Comparison of ENCODE assay signal across 8 cellular contexts in the genomic region with DNA sequence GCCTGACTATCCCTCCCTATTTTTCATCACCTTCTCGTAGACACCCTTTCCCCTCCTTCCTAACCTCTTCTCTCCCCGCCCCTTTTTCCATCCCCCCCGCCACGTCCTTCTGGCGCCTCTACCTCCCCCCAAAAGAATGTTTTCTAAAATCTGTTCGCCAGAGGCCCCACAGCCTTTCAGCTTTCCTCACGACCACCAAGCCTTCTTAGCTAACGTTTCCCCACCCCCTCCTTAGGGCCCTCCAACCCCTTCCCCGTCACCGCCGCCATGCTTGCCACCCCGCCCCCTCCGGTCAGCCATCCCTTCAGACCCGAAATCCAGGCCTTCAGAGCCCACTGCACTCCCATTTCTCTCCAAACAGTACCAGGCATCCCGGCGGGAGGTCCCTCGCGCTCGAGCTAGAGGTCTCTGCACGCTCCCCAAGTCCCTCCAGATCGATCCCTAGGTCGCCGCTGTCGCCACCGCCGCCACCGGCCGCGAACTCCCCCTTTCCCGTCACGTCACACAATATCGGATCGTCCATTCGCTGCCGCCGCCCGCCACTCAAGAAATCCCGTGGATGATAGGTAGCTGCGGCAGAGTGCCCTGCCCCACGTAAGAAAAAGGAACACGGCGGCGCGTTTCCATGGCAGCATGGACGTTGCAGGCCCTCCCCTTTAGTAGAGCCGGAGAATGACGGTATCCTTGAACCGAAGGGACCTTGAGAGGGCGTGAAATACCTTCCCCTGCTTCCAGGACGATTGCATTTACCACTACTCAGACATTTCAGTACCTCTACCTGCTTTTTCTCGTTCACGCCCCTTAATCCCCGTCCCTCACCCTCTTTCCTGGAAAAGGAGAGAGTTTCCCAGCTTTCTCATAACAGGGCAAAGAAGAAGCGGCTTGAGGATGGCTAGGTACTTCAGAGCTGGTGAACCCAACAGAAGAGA. TPM values are rescaled to one million over a fixed set of nuclear protein-coding genes. Genes with fewer than 3 reads are reported as not detected.
A peak's percentile ranks its signal among the peaks of the same experiment; 100 is the strongest.
DNase-seq lines count a peak whose midpoint lies in the region; ATAC-seq and TF ChIP-seq lines count a peak whose summit lies in the region.

A gene with protein sequence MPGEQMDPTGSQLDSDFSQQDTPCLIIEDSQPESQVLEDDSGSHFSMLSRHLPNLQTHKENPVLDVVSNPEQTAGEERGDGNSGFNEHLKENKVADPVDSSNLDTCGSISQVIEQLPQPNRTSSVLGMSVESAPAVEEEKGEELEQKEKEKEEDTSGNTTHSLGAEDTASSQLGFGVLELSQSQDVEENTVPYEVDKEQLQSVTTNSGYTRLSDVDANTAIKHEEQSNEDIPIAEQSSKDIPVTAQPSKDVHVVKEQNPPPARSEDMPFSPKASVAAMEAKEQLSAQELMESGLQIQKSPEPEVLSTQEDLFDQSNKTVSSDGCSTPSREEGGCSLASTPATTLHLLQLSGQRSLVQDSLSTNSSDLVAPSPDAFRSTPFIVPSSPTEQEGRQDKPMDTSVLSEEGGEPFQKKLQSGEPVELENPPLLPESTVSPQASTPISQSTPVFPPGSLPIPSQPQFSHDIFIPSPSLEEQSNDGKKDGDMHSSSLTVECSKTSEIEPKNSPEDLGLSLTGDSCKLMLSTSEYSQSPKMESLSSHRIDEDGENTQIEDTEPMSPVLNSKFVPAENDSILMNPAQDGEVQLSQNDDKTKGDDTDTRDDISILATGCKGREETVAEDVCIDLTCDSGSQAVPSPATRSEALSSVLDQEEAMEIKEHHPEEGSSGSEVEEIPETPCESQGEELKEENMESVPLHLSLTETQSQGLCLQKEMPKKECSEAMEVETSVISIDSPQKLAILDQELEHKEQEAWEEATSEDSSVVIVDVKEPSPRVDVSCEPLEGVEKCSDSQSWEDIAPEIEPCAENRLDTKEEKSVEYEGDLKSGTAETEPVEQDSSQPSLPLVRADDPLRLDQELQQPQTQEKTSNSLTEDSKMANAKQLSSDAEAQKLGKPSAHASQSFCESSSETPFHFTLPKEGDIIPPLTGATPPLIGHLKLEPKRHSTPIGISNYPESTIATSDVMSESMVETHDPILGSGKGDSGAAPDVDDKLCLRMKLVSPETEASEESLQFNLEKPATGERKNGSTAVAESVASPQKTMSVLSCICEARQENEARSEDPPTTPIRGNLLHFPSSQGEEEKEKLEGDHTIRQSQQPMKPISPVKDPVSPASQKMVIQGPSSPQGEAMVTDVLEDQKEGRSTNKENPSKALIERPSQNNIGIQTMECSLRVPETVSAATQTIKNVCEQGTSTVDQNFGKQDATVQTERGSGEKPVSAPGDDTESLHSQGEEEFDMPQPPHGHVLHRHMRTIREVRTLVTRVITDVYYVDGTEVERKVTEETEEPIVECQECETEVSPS (N-terminal part only) (minus strand): TSS at position 484 of the 929 bp plus-strand sequence. CDS start 113 bp downstream, at position 371.

- H3K36me3 Mint-ChIP-seq in activated T-helper 17 cell treated with anti-CD3 and anti-CD28 coated beads, Interleukin-2, amount 50 U/mL, for 72 hours (ENCODE audit: low read depth): peaks cover 43% of the 10 kb centered on the region
- H3K36me3 Mint-ChIP-seq in naive B cell: peaks cover 0 to 8% of the 10 kb centered on the region in 2 donors
- peaks cover 40% of the 10 kb centered on the region for H3K36me3 Mint-ChIP-seq in stimulated activated effector memory CD8-positive, alpha-beta T cell treated with anti-CD3 and anti-CD28 coated beads, Interleukin-12 subunit alpha, Interleukin-12 subunit beta, amount 100 ng/mL, for 72 hours

- peak within 1 kb of the TSS; percentile 89 for H3K27ac Mint-ChIP-seq in activated T-helper 17 cell treated with anti-CD3 and anti-CD28 coated beads, Interleukin-2, amount 50 U/mL, for 72 hours
- H3K27ac Mint-ChIP-seq in naive B cell: peak within 1 kb of the TSS; percentile 94 to 99 (median 98)
- peak within 1 kb of the TSS; percentile 98 for H3K27ac Mint-ChIP-seq in stimulated activated effector memory CD8-positive, alpha-beta T cell treated with anti-CD3 and anti-CD28 coated beads, Interleukin-12 subunit alpha, Interleukin-12 subunit beta, amount 100 ng/mL, for 72 hours

- H3K4me3 Mint-ChIP-seq in activated T-helper 17 cell treated with anti-CD3 and anti-CD28 coated beads, Interleukin-2, amount 50 U/mL, for 72 hours: peak within 1 kb of the TSS; percentile 87
- H3K4me3 Mint-ChIP-seq in naive B cell: peak within 1 kb of the TSS; percentile 86 to 100 (median 96)
- peak within 1 kb of the TSS; percentile 96 for H3K4me3 Mint-ChIP-seq in stimulated activated effector memory CD8-positive, alpha-beta T cell treated with anti-CD3 and anti-CD28 coated beads, Interleukin-12 subunit alpha, Interleukin-12 subunit beta, amount 100 ng/mL, for 72 hours

- H3K4me1 Mint-ChIP-seq in activated T-helper 17 cell treated with anti-CD3 and anti-CD28 coated beads, Interleukin-2, amount 50 U/mL, for 72 hours: peaks cover 21% of the 10 kb centered on the region
- H3K4me1 Mint-ChIP-seq in naive B cell: peaks cover 20 to 30% (median 20%) of the 10 kb centered on the region in 3 donors
- H3K4me1 Mint-ChIP-seq in stimulated activated effector memory CD8-positive, alpha-beta T cell treated with anti-CD3 and anti-CD28 coated beads, Interleukin-12 subunit alpha, Interleukin-12 subunit beta, amount 100 ng/mL, for 72 hours: peaks cover 32% of the 10 kb centered on the region

- H3K27me3 ChIP-seq in RWPE2 (ENCODE audit: insufficient read depth, poor library complexity, severe bottlenecking): no peaks in the 10 kb centered on the region

- DNase-seq in Daoy (ENCODE audit: low read depth): peak; percentile 96
- DNase-seq in H4 (ENCODE audit: low spot score): peak; percentile 95
- peak; percentile 97 for DNase-seq in LoVo (ENCODE audit: low spot score)
- peak; percentile 97 for DNase-seq in RWPE2 (ENCODE audit: low spot score)
- DNase-seq in fibroblast of gingiva (ENCODE audit: low read depth): peak; percentile 94
- peak; percentile 94 for DNase-seq in naive B cell
- DNase-seq in stimulated activated effector memory CD8-positive, alpha-beta T cell treated with anti-CD3 and anti-CD28 coated beads, Interleukin-12 subunit alpha, Interleukin-12 subunit beta, amount 100 ng/mL, for 72 hours (ENCODE audit: low spot score in 2 of 2): peak; percentile 83 to 96

- H3K27me3 Mint-ChIP-seq in activated T-helper 17 cell treated with anti-CD3 and anti-CD28 coated beads, Interleukin-2, amount 50 U/mL, for 72 hours: no peaks in the 10 kb centered on the region
- H3K27me3 Mint-ChIP-seq in naive B cell: no peaks in the 10 kb centered on the region

- ATAC-seq in RWPE2 (ENCODE audit: low read depth): peak; percentile 100
- ATAC-seq in activated T-helper 17 cell treated with anti-CD3 and anti-CD28 coated beads, Interleukin-2, amount 50 U/mL, for 72 hours (replicated peaks): peak; percentile 100
- peak; percentile 96 to 99 for ATAC-seq in naive B cell (ENCODE audit: low read depth in 2 of 2)
- ATAC-seq in stimulated activated effector memory CD8-positive, alpha-beta T cell treated with anti-CD3 and anti-CD28 coated beads, Interleukin-12 subunit alpha, Interleukin-12 subunit beta, amount 100 ng/mL, for 72 hours: peak; percentile 99

- peaks cover 37% of the 10 kb centered on the region for H3K36me3 ChIP-seq in RWPE2 (ENCODE audit: low read depth)

- H3K27ac ChIP-seq in RWPE2 (ENCODE audit: poor library complexity, severe bottlenecking): peak within 1 kb of the TSS; percentile 10

- no peaks in the 10 kb centered on the region for H3K9me3 Mint-ChIP-seq in activated T-helper 17 cell treated with anti-CD3 and anti-CD28 coated beads, Interleukin-2, amount 50 U/mL, for 72 hours
- H3K9me3 Mint-ChIP-seq in naive B cell: no peaks in the 10 kb centered on the region
- H3K9me3 Mint-ChIP-seq in stimulated activated effector memory CD8-positive, alpha-beta T cell treated with anti-CD3 and anti-CD28 coated beads, Interleukin-12 subunit alpha, Interleukin-12 subunit beta, amount 100 ng/mL, for 72 hours: no peaks in the 10 kb centered on the region

- TF ChIP-seq CTCF in RWPE2 (IDR thresholded peaks at IDR 0.05; ENCODE audit: poor library complexity, severe bottlenecking): no peak

- peak within 1 kb of the TSS; percentile 66 for H3K4me3 ChIP-seq in RWPE2 (ENCODE audit: severe bottlenecking)

- H3K9me3 ChIP-seq in RWPE2 (ENCODE audit: severe bottlenecking): no peaks in the 10 kb centered on the region

- H3K4me1 ChIP-seq in RWPE2 (ENCODE audit: insufficient read depth, poor library complexity, severe bottlenecking): no peaks in the 10 kb centered on the region

RNA-seq across cellular contexts. Expression of the gene that starts here (rescaled TPM):
- 30.6 TPM in 2 replicates for total RNA-seq in Daoy (2014; rRNA removed; shearing (Covaris generic))
- total RNA-seq in H4 (2014; rRNA removed; shearing (Covaris generic)): 32.4 and 32.7 TPM in 2 replicates
- 10 to 100 TPM; 29.9 to 30.9 TPM for total RNA-seq in activated T-helper 17 cell treated with anti-CD3 and anti-CD28 coated beads, Interleukin-2, amount 50 U/mL, for 72 hours
- 10 to 100 TPM in 4 of 6 donors, 1 to 10 TPM in 2; 9.2 to 13.7 (median 11.4) TPM for polyA plus RNA-seq in naive B cell (ENCODE audit: low read depth in 6 of 6)

Comparison
In these comparisons a context has a peak if more than half of its experiments do, and no peak if none do; other contexts are left out.
1. Peak in every context shown above with its lines: DNase-seq, ATAC-seq, H3K4me3 ChIP-seq and H3K27ac ChIP-seq.